15 cellular contexts compared by ENCODE assay signal in the genomic region with DNA sequence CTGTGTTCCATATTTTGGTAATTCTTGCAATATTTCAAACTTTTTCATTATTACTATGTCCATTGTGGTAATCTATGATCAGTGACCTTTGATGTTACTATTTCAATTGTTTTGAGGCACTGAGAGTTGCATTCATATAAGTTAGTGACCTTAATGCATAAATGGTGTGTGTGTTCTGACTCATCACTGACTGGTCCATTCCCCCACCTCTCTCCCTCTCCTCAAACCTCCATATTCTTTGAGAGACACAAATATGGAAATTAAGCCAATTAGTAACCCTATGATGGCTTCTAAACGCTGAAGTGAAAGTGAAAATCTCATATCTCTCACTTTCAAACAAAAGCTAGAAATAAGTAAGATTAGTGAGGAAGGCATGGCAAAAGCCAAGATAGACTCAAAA.
DNase-seq lines count a peak whose midpoint lies in the region; ATAC-seq and TF ChIP-seq lines count a peak whose summit lies in the region.
"Had no signal": no experiment of that assay in that cellular context is flagged by ENCODE, and none has a peak within 500 bp of the region (broad histone marks: within the 10 kb centered on the region; RNA-seq: fewer than 3 reads in every experiment).

No MANE protein-coding gene starts in this region.

- H3K4me3 Mint-ChIP-seq in HFFc6: no peak overlapping the region
- H3K4me3 Mint-ChIP-seq: B cell; CD4-positive, alpha-beta T cell had no signal

- H3K27ac Mint-ChIP-seq in HFFc6: no peak overlapping the region
- H3K27ac Mint-ChIP-seq: B cell; CD4-positive, alpha-beta T cell had no signal

- DNase-seq in foreskin melanocyte (peak; percentile 3), cerebellum (ENCODE audit: low spot score) (no peak), HFFc6 (no peak)
- DNase-seq: C1 segment of cervical spinal cord; CD4-positive, alpha-beta T cell; DMS79; GM23248; IMR-90; KG1 had no signal

- H3K9me3 Mint-ChIP-seq in HFFc6: peaks cover 54% of the 10 kb centered on the region

- H3K4me1 Mint-ChIP-seq in HFFc6 (ENCODE audit: low read depth): no peaks in the 10 kb centered on the region
- H3K4me1 Mint-ChIP-seq: B cell had no signal

- ATAC-seq in GM18858 (IDR thresholded peaks at IDR 0.05; ENCODE audit: unreplicated experiment) (peak; percentile 74), HG02610 (IDR thresholded peaks at IDR 0.05; ENCODE audit: unreplicated experiment) (peak; percentile 59), HG02981 (IDR thresholded peaks at IDR 0.05; ENCODE audit: unreplicated experiment) (peak; percentile 67), HG03571 (IDR thresholded peaks at IDR 0.05; ENCODE audit: unreplicated experiment) (no peak)
- ATAC-seq: HCT116 had no signal

- H3K36me3 Mint-ChIP-seq in HFFc6 (ENCODE audit: low read depth): no peaks in the 10 kb centered on the region

- TF ChIP-seq CTCF in HFFc6 (IDR thresholded peaks at IDR 0.05): no peak

- H3K27me3 Mint-ChIP-seq in HFFc6 (ENCODE audit: insufficient read depth): no peaks in the 10 kb centered on the region
- H3K27me3 Mint-ChIP-seq: B cell; CD4-positive, alpha-beta T cell had no signal
